In genomic region chr6:16432075-16433032, GRCh38 we compare ENCODE assay signal across 8 cellular contexts.
DNase-seq lines count a peak whose midpoint lies in the region; ATAC-seq and TF ChIP-seq lines count a peak whose summit lies in the region.

No MANE protein-coding gene starts in this region.

- peak; percentile 79 for ATAC-seq in GM19463 (IDR thresholded peaks at IDR 0.05; ENCODE audit: unreplicated experiment)
- peak; percentile 60 for ATAC-seq in HG03575 (IDR thresholded peaks at IDR 0.05; ENCODE audit: extremely low read depth, insufficient number of reproducible peaks, low FRiP score, unreplicated experiment)

- H3K4me3 ChIP-seq in fibroblast of villous mesenchyme (ENCODE audit: low read depth, low read length): no peak overlapping the region

- peak; percentile 50 for DNase-seq in GM03348 (ENCODE audit: low spot score)
- DNase-seq in fibroblast of villous mesenchyme (ENCODE audit: low read depth): peak; percentile 55
- DNase-seq in glomerular visceral epithelial cell (ENCODE audit: extremely low spot score): no peak
- DNase-seq in activated CD4-positive, CD25-positive, alpha-beta regulatory T cell (lab: John Stamatoyannopoulos, UW): no peak
- no peak for DNase-seq in SW480 (ENCODE audit: low spot score)
- DNase-seq in activated CD4-positive, alpha-beta T cell treated with anti-CD3 and anti-CD28 coated beads for 4 hours: no peak

- TF ChIP-seq CTCF in fibroblast of villous mesenchyme (IDR thresholded peaks at IDR 0.05; ENCODE audit: insufficient read depth, low read depth, low read length): no peak

Comparison
In these comparisons a context has a peak if more than half of its experiments do, and no peak if none do; other contexts are left out.
1. DNase-seq: peak in GM03348 (single experiment) and fibroblast of villous mesenchyme (single experiment); none in glomerular visceral epithelial cell (single experiment), activated CD4-positive, CD25-positive, alpha-beta regulatory T cell (0 of 4), SW480 (single experiment) and activated CD4-positive, alpha-beta T cell treated with anti-CD3 and anti-CD28 coated beads for 4 hours (0 of 2).